Comparison of ENCODE assay signal across 16 cellular contexts in the genomic region with DNA sequence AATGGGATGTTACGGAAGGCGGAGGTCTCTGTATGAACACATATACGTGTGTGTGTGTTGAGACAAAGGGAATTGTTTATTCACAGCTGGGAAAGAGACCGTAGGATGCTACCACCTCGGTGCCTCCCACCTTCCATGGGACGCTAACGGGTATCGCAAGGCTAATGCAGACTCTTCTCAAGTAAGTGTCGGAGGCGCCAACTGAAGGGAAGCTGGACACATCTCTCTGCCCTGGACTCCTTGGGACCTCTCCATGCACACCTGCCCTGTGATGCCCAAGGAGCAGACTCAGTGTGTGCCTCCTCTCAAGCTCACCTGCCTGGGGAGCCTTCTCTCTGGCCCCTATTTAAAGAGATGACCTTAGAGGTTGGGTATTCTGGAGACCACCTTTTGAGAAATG.
DNase-seq lines count a peak whose midpoint lies in the region; ATAC-seq, FAIRE-seq and TF ChIP-seq lines count a peak whose summit lies in the region.
"Had no signal": no experiment of that assay in that cellular context is flagged by ENCODE, and none has a peak within 500 bp of the region (broad histone marks: within the 10 kb centered on the region; RNA-seq: fewer than 3 reads in every experiment).

No MANE protein-coding gene starts in this region.

- no peak for FAIRE-seq in GM12891 (lab: Jason Lieb, UNC)
- FAIRE-seq: K562 had no signal

- no peak for TF ChIP-seq CTCF in hepatocyte (IDR thresholded peaks at IDR 0.05; ENCODE audit: poor library complexity)
- no peak for TF ChIP-seq CTCF in sigmoid colon (IDR thresholded peaks at IDR 0.05)

- no peaks in the 10 kb centered on the region for H3K27me3 ChIP-seq in hepatocyte
- H3K27me3 ChIP-seq in sigmoid colon = no peaks in the 10 kb centered on the region

- H3K36me3 ChIP-seq in hepatocyte (replicated peaks; ENCODE audit: insufficient read depth, low read depth) (no peaks in the 10 kb centered on the region), sigmoid colon (no peaks in the 10 kb centered on the region)

- peaks cover 20% of the 10 kb centered on the region for H3K36me3 Mint-ChIP-seq in activated CD8-positive, alpha-beta memory T cell treated with anti-CD3 and anti-CD28 coated beads, Interleukin-2, amount 10 ng/mL, durations not matched to agents 7 days and 5 days
- H3K36me3 Mint-ChIP-seq in T-cell = peaks cover 3% of the 10 kb centered on the region

- H3K4me3 ChIP-seq in hepatocyte = no peak overlapping the region
- H3K4me3 ChIP-seq in sigmoid colon = no peak overlapping the region
- H3K4me3 ChIP-seq: K562 had no signal

- H3K4me2 ChIP-seq in hepatocyte = peak overlapping the region; percentile 86

- no peak for TF ChIP-seq EP300 in sigmoid colon (IDR thresholded peaks at IDR 0.05)

- POLR2A ChIA-PET in T-cell (lab: Charles Lee) = no interaction called here

- peaks cover 3% of the 10 kb centered on the region for H3K27me3 Mint-ChIP-seq in activated CD8-positive, alpha-beta memory T cell treated with anti-CD3 and anti-CD28 coated beads, Interleukin-2, amount 10 ng/mL, durations not matched to agents 7 days and 5 days
- H3K27me3 Mint-ChIP-seq in T-cell = peaks cover 0 to 4% of the 10 kb centered on the region in 2 donors

- no peaks in the 10 kb centered on the region for H4K20me1 ChIP-seq in hepatocyte (ENCODE audit: insufficient read depth, poor library complexity, severe bottlenecking)

- peaks cover 49% of the 10 kb centered on the region for H3K4me1 Mint-ChIP-seq in activated CD8-positive, alpha-beta memory T cell treated with anti-CD3 and anti-CD28 coated beads, Interleukin-2, amount 10 ng/mL, durations not matched to agents 7 days and 5 days
- peaks cover 27 to 34% (median 33%) of the 10 kb centered on the region in 3 donors for H3K4me1 Mint-ChIP-seq in T-cell

- DNase-seq in activated CD8-positive, alpha-beta memory T cell treated with anti-CD3 and anti-CD28 coated beads, Interleukin-2, amount 10 ng/mL, durations not matched to agents 7 days and 5 days = no peak
- DNase-seq in activated CD8-positive, alpha-beta memory T cell treated with anti-CD3 and anti-CD28 coated beads, Interleukin-2, amount 50 U/mL, for 48 hours = no peak
- DNase-seq in T-cell (no peak), hepatocyte (ENCODE audit: low spot score) (no peak), sigmoid colon (peak; percentile 56), GM12891 (ENCODE audit: insufficient read length, low spot score) (no peak)
- no peak for DNase-seq in stimulated activated CD4-positive, alpha-beta T cell treated with anti-CD3 and anti-CD28 coated beads, Interleukin-4, amount 100 ng/mL, for 1 hour
- DNase-seq: ACHN, amygdala, foreskin fibroblast, NCI-H1105, NCI-H2171, psoas muscle, SW 1271 had no signal

- H3K9me3 ChIP-seq in hepatocyte (ENCODE audit: low read depth) (no peaks in the 10 kb centered on the region), sigmoid colon (no peaks in the 10 kb centered on the region)
- H3K9me3 ChIP-seq: psoas muscle had no signal

- no peak for ATAC-seq in activated CD8-positive, alpha-beta memory T cell treated with anti-CD3 and anti-CD28 coated beads, Interleukin-2, amount 10 ng/mL, durations not matched to agents 7 days and 5 days
- no peak for ATAC-seq in T-cell (replicated peaks in 1 of 4)
- no peak for ATAC-seq in GM21529 (IDR thresholded peaks at IDR 0.05; ENCODE audit: unreplicated experiment)
- ATAC-seq: psoas muscle had no signal

- H2AFZ ChIP-seq in hepatocyte = no peak overlapping the region

- no peaks in the 10 kb centered on the region for H3K9me2 ChIP-seq in hepatocyte (replicated peaks; ENCODE audit: insufficient read depth)

- intact Hi-C loops in sigmoid colon (cut with DNase I) = no loop called here

- no peaks in the 10 kb centered on the region for H3K9me3 Mint-ChIP-seq in activated CD8-positive, alpha-beta memory T cell treated with anti-CD3 and anti-CD28 coated beads, Interleukin-2, amount 10 ng/mL, durations not matched to agents 7 days and 5 days (ENCODE audit: low read depth)
- H3K9me3 Mint-ChIP-seq in T-cell = no peaks in the 10 kb centered on the region

- CTCF ChIA-PET in activated CD8-positive, alpha-beta memory T cell treated with anti-CD3 and anti-CD28 coated beads, Interleukin-2, amount 10 ng/mL, durations not matched to agents 7 days and 5 days (lab: Charles Lee) = interaction anchor here (1.2 kb wide), 1 partner anchor 64 kb away, joined by 3 read pairs; no protein-coding TSS in a partner anchor
- CTCF ChIA-PET in T-cell (lab: Charles Lee) = no interaction called here

- H3K27ac ChIP-seq in hepatocyte (no peak overlapping the region), sigmoid colon (no peak overlapping the region)
- H3K27ac ChIP-seq: psoas muscle had no signal

- H3K4me1 ChIP-seq in hepatocyte (ENCODE audit: insufficient read depth) (no peaks in the 10 kb centered on the region), sigmoid colon (peaks cover 0 to 14% (median 8%) of the 10 kb centered on the region in 4 donors)
- H3K4me1 ChIP-seq: psoas muscle had no signal

- peak overlapping the region; percentile 91 for H3K27ac Mint-ChIP-seq in activated CD8-positive, alpha-beta memory T cell treated with anti-CD3 and anti-CD28 coated beads, Interleukin-2, amount 10 ng/mL, durations not matched to agents 7 days and 5 days
- no peak overlapping the region for H3K27ac Mint-ChIP-seq in T-cell

- WGBS in hepatocyte (ENCODE audit: low lambda C conversion rate, missing lambda C conversion rate) = 96% methylated on average over 10 of the region's 10 CpGs
- WGBS in sigmoid colon, 2 donors = 97% methylated on average over 10 of the region's 10 CpGs

- no peak for TF ChIP-seq POLR2A in sigmoid colon (IDR thresholded peaks at IDR 0.05)
- no peak for TF ChIP-seq POLR2A in GM12891 (IDR thresholded peaks at IDR 0.05; ENCODE audit: low read depth, low read length)

- no peaks in the 10 kb centered on the region for H3K79me2 ChIP-seq in hepatocyte

- H3K4me3 Mint-ChIP-seq in activated CD8-positive, alpha-beta memory T cell treated with anti-CD3 and anti-CD28 coated beads, Interleukin-2, amount 10 ng/mL, durations not matched to agents 7 days and 5 days = peak overlapping the region; percentile 88
- H3K4me3 Mint-ChIP-seq in T-cell = peak overlapping the region; percentile 79 to 87 (median 85)

TF ChIP-seq in GM12891, 5 proteins besides CTCF, POLR2A, EP300 and RAD21:
- no peak for TF ChIP-seq PAX5 (IDR thresholded peaks at IDR 0.05; ENCODE audit: insufficient read depth, low read length, severe bottlenecking)
